In genomic region chr10:12710157-12710556, GRCh38 we compare ENCODE assay signal across 14 cellular contexts.
DNase-seq lines count a peak whose midpoint lies in the region; ATAC-seq and TF ChIP-seq lines count a peak whose summit lies in the region.
"Had no signal": no experiment of that assay in that cellular context is flagged by ENCODE, and none has a peak within 500 bp of the region (broad histone marks: within the 10 kb centered on the region; RNA-seq: fewer than 3 reads in every experiment).

No MANE protein-coding gene starts in this region.

- 86% methylated on average over 8 of the region's 8 CpGs for WGBS in mammary epithelial cell (ENCODE audit: low coverage, missing lambda C conversion rate)

- dilution Hi-C loops in mammary epithelial cell (cut with HindIII; ENCODE audit: low sequenced_read_pairs): loop anchor here (5.0 to 25.0 kb wide), 2 partner anchors 58 to 448 kb away; no protein-coding TSS in a partner anchor

- ATAC-seq in stimulated activated effector memory CD8-positive, alpha-beta T cell treated with anti-CD3 and anti-CD28 coated beads, Interleukin-12 subunit alpha, Interleukin-12 subunit beta, amount 100 ng/mL, for 72 hours: no peak

- H3K27ac Mint-ChIP-seq in T-helper 1 cell treated with Interleukin-12 subunit alpha and Interleukin-12 subunit beta and Interleukin-4 antibody, amounts not matched to agents 30 μg/mL and 1 μg/mL, for 36 hours: peak overlapping the region; percentile 60
- H3K27ac Mint-ChIP-seq in stimulated activated effector memory CD8-positive, alpha-beta T cell treated with anti-CD3 and anti-CD28 coated beads, Interleukin-12 subunit alpha, Interleukin-12 subunit beta, amount 100 ng/mL, for 72 hours: peak overlapping the region; percentile 96

- CTCF ChIA-PET in RWPE1 (lab: Yijun Ruan, JAX) (interaction anchor here (0.6 to 1.0 kb wide), 4 partner anchors 17 to 261 kb away, joined by 3 to 4 read pairs (median 3); no protein-coding TSS in a partner anchor), mammary epithelial cell (lab: Charles Lee; ENCODE audit: low non-redundant PET) (interaction anchor here (0.6 to 1.0 kb wide), 2 partner anchors 125 to 446 kb away, joined by 3 read pairs; no protein-coding TSS in a partner anchor)

- no peaks in the 10 kb centered on the region for H3K36me3 ChIP-seq in mammary epithelial cell (ENCODE audit: insufficient read depth, low read length)
- H3K36me3 ChIP-seq: SJSA1, thoracic aorta had no signal

- no peak overlapping the region for H3K4me3 Mint-ChIP-seq in T-helper 1 cell treated with Interleukin-12 subunit alpha and Interleukin-12 subunit beta and Interleukin-4 antibody, amounts not matched to agents 30 μg/mL and 1 μg/mL, for 36 hours
- H3K4me3 Mint-ChIP-seq in stimulated activated effector memory CD8-positive, alpha-beta T cell treated with anti-CD3 and anti-CD28 coated beads, Interleukin-12 subunit alpha, Interleukin-12 subunit beta, amount 100 ng/mL, for 72 hours: no peak overlapping the region
- H3K4me3 Mint-ChIP-seq: activated naive CD8-positive, alpha-beta T cell; nephron had no signal

- H3K27ac ChIP-seq in RWPE1 (peak overlapping the region; percentile 55; the same call in 1 of the 2 replicates), cingulate gyrus (ENCODE audit: low read depth, low read length) (peak overlapping the region; percentile 57), mammary epithelial cell (ENCODE audit: insufficient read depth, low read depth, low read length) (no peak overlapping the region)

- no peaks in the 10 kb centered on the region for H4K20me1 ChIP-seq in mammary epithelial cell (ENCODE audit: insufficient read depth, low read length)

- DNase-seq in T-helper 1 cell (no peak), RWPE1 (ENCODE audit: low spot score) (no peak), mesenteric fat pad (ENCODE audit: low spot score) (no peak), mammary epithelial cell (no peak), AG08395 (ENCODE audit: low spot score) (no peak)
- DNase-seq in stimulated activated effector memory CD8-positive, alpha-beta T cell treated with anti-CD3 and anti-CD28 coated beads, Interleukin-12 subunit alpha, Interleukin-12 subunit beta, amount 100 ng/mL, for 72 hours (ENCODE audit: low spot score in 2 of 2): no peak
- DNase-seq: 8988T, NCI-H1417 treated with DMSO at 0.1 percent for 48 hours had no signal

- H3K27me3 ChIP-seq in mammary epithelial cell (ENCODE audit: insufficient read depth, low read length): no peaks in the 10 kb centered on the region
- H3K27me3 ChIP-seq: SJSA1 had no signal

- no peaks in the 10 kb centered on the region for H3K79me2 ChIP-seq in mammary epithelial cell (ENCODE audit: insufficient read depth, low read length)

- H3K4me1 ChIP-seq in mammary epithelial cell (ENCODE audit: insufficient read depth, low read length): peaks cover 39% of the 10 kb centered on the region

- H3K4me1 Mint-ChIP-seq in T-helper 1 cell treated with Interleukin-12 subunit alpha and Interleukin-12 subunit beta and Interleukin-4 antibody, amounts not matched to agents 30 μg/mL and 1 μg/mL, for 36 hours (ENCODE audit: low read depth): peaks cover 50% of the 10 kb centered on the region
- H3K4me1 Mint-ChIP-seq in stimulated activated effector memory CD8-positive, alpha-beta T cell treated with anti-CD3 and anti-CD28 coated beads, Interleukin-12 subunit alpha, Interleukin-12 subunit beta, amount 100 ng/mL, for 72 hours: peaks cover 86% of the 10 kb centered on the region

- POLR2A ChIA-PET in RWPE1 (lab: Yijun Ruan, JAX; ENCODE audit: low non-redundant PET): no interaction called here

- no peak overlapping the region for H3K9ac ChIP-seq in mammary epithelial cell (ENCODE audit: insufficient read depth, low read length)

- H3K4me3 ChIP-seq in mammary epithelial cell (replicated peaks in 1 of 3; ENCODE audit: insufficient read depth in 1 of 3, low read depth in 2 of 3, low read length in 3 of 3): no peak overlapping the region
- H3K4me3 ChIP-seq: SJSA1, thoracic aorta had no signal

- H3K36me3 Mint-ChIP-seq in T-helper 1 cell treated with Interleukin-12 subunit alpha and Interleukin-12 subunit beta and Interleukin-4 antibody, amounts not matched to agents 30 μg/mL and 1 μg/mL, for 36 hours (ENCODE audit: low read depth): no peaks in the 10 kb centered on the region
- H3K36me3 Mint-ChIP-seq in stimulated activated effector memory CD8-positive, alpha-beta T cell treated with anti-CD3 and anti-CD28 coated beads, Interleukin-12 subunit alpha, Interleukin-12 subunit beta, amount 100 ng/mL, for 72 hours: peaks cover 8% of the 10 kb centered on the region
- H3K36me3 Mint-ChIP-seq: activated naive CD8-positive, alpha-beta T cell had no signal

- H2AFZ ChIP-seq in mammary epithelial cell (ENCODE audit: low read depth, low read length): no peak overlapping the region

- no TSS peak for BruUV-seq in mammary epithelial cell (replicated peaks; lab: Mats Ljungman, UMichigan)

- H3K4me2 ChIP-seq in mammary epithelial cell (ENCODE audit: insufficient read depth, low read depth, low read length): no peak overlapping the region

- in situ Hi-C loops in mammary epithelial cell (cut with MboI; ENCODE audit: low sequenced_read_pairs in 2 of 2): loop anchor here (5.0 to 25.0 kb wide), 4 partner anchors 352 to 448 kb away; no protein-coding TSS in a partner anchor

- TF ChIP-seq CTCF in RWPE1 (conservative IDR thresholded peaks at IDR 0.05; ENCODE audit: low read depth) (no peak), mammary epithelial cell (conservative IDR thresholded peaks at IDR 0.05 in 1 of 2, IDR thresholded peaks at IDR 0.05 in 1 of 2; ENCODE audit: extremely low read depth in 1 of 2, insufficient read depth in 1 of 2, low read depth in 1 of 2, low read length in 2 of 2) (no peak)

- no peaks in the 10 kb centered on the region for H3K9me3 ChIP-seq in mammary epithelial cell (replicated peaks; ENCODE audit: insufficient read depth, low read length)
- H3K9me3 ChIP-seq: SJSA1, thoracic aorta had no signal

- intact Hi-C loops in mammary epithelial cell (cut with micrococcal nuclease): loop anchor here (2.0 to 5.0 kb wide), 4 partner anchors 53 to 378 kb away; no protein-coding TSS in a partner anchor

- H3K9me3 Mint-ChIP-seq in T-helper 1 cell treated with Interleukin-12 subunit alpha and Interleukin-12 subunit beta and Interleukin-4 antibody, amounts not matched to agents 30 μg/mL and 1 μg/mL, for 36 hours: no peaks in the 10 kb centered on the region
- no peaks in the 10 kb centered on the region for H3K9me3 Mint-ChIP-seq in stimulated activated effector memory CD8-positive, alpha-beta T cell treated with anti-CD3 and anti-CD28 coated beads, Interleukin-12 subunit alpha, Interleukin-12 subunit beta, amount 100 ng/mL, for 72 hours
- H3K9me3 Mint-ChIP-seq: nephron had no signal

- no peaks in the 10 kb centered on the region for H3K27me3 Mint-ChIP-seq in T-helper 1 cell treated with Interleukin-12 subunit alpha and Interleukin-12 subunit beta and Interleukin-4 antibody, amounts not matched to agents 30 μg/mL and 1 μg/mL, for 36 hours (ENCODE audit: low read depth)
- H3K27me3 Mint-ChIP-seq: activated naive CD8-positive, alpha-beta T cell had no signal
